ENCODE assay signal across 1 cellular context in the genomic region with DNA sequence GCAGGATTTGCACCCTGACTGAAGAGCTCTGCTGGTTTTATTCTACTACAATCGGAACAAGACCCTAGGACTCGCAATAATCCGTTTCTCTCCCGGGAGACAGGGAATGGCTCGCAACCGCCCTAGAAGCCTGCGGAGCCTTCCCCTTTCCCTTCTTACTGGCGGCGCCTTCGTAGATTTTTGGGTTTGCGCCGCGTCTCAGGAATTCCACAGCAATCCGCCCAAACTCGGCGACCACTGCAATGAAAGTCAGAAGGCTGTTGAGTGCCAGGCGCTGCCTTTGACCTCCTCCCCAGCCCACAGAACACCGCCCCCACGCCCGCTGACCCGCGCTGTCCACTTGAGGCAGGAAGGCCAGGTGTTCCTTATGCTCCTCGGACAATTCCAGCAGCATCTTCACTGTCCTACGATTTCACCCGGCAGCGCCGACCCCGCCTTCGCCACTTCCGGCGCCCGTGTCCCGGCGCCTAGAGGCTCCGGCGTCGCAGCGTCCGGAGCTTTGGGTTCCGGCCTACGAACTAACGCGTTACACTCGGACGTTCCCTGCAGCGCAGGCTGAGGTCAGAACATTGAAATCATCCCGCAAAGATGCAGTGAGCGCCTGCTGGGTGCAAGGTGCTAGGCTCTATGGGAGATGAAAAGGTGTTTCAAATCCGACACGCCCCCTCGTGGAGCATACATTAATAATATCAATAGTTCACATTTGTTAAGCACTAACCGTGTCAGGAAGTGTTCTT.
TF ChIP-seq lines count a peak whose summit lies in the region.

A gene (minus strand): TSS at position 439 of the 737 bp plus-strand sequence. CDS start 45 bp downstream, at position 394.

TF ChIP-seq in HepG2, 621 proteins besides CTCF, POLR2A, EP300 and RAD21 (continued from another document and continues in another):
- TF ChIP-seq, protein P1, sequence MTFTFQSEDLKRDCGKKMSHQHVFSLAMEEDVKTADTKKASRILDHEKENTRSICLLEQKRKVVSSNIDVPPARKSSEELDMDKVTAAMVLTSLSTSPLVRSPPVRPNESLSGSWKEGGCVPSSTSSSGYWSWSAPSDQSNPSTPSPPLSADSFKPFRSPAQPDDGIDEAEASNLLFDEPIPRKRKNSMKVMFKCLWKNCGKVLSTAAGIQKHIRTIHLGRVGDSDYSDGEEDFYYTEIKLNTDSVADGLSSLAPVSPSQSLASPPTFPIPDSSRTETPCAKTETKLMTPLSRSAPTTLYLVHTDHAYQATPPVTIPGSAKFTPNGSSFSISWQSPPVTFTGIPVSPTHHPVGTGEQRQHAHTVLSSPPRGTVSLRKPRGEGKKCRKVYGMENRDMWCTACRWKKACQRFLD (CRISPR knock-in tag; IDR thresholded peaks at IDR 0.05; ENCODE audit: borderline replicate concordance): 0 out of 2 replicates have a peak, but pooled peaks have one; percentile 53
- TF ChIP-seq ZNF224 (CRISPR knock-in tag; IDR thresholded peaks at IDR 0.05) (no peak), ZNF180 (CRISPR knock-in tag; IDR thresholded peaks at IDR 0.05; ENCODE audit: borderline replicate concordance, low read depth) (no peak), ZNF558 (CRISPR knock-in tag; IDR thresholded peaks at IDR 0.05; ENCODE audit: borderline replicate concordance) (0 out of 2 replicates have a peak, but pooled peaks have one; percentile 67), MLLT10 (CRISPR knock-in tag; IDR thresholded peaks at IDR 0.05) (no peak), MED8 (CRISPR knock-in tag; IDR thresholded peaks at IDR 0.05; ENCODE audit: insufficient replicate concordance) (peak; percentile 85), RFXAP (CRISPR knock-in tag; IDR thresholded peaks at IDR 0.05; ENCODE audit: borderline replicate concordance) (peak; percentile 90; the same call in 1 of the 2 replicates), GFI1 (CRISPR knock-in tag; IDR thresholded peaks at IDR 0.05; ENCODE audit: borderline replicate concordance) (peak; percentile 47; the same call in 1 of the 2 replicates), GATA4 (IDR thresholded peaks at IDR 0.05; ENCODE audit: borderline replicate concordance, low read depth) (0 out of 2 replicates have a peak, but pooled peaks have one; percentile 32), MEF2D (CRISPR knock-in tag; IDR thresholded peaks at IDR 0.05) (peak; percentile 77; the same call in 1 of the 2 replicates), ZFP36 (IDR thresholded peaks at IDR 0.05; ENCODE audit: borderline replicate concordance, low read depth, low read length, partially characterized antibody) (peak; percentile 38), NFIB (CRISPR knock-in tag; IDR thresholded peaks at IDR 0.05; ENCODE audit: borderline replicate concordance) (no peak), IRF2 (CRISPR knock-in tag; IDR thresholded peaks at IDR 0.05) (peak; percentile 96), TAF15 (IDR thresholded peaks at IDR 0.05; ENCODE audit: low read depth, low read length, poor library complexity, severe bottlenecking) (no peak), MZF1 (CRISPR knock-in tag; IDR thresholded peaks at IDR 0.05; ENCODE audit: borderline replicate concordance) (no peak), ZNF264 (CRISPR knock-in tag; IDR thresholded peaks at IDR 0.05) (peak; percentile 94), NFYB (CRISPR knock-in tag; IDR thresholded peaks at IDR 0.05) (peak; percentile 16; the same call in 1 of the 2 replicates), ZNF607 (CRISPR knock-in tag; IDR thresholded peaks at IDR 0.05; ENCODE audit: borderline replicate concordance) (peak; percentile 85; the same call in 1 of the 2 replicates), FOXA3 (CRISPR knock-in tag; IDR thresholded peaks at IDR 0.05) (peak; percentile 81), ZFP41 (CRISPR knock-in tag; IDR thresholded peaks at IDR 0.05; ENCODE audit: borderline replicate concordance) (0 out of 2 replicates have a peak, but pooled peaks have one; percentile 55), HIVEP1 (CRISPR knock-in tag; IDR thresholded peaks at IDR 0.05) (peak; percentile 82), ESRRA (CRISPR knock-in tag; IDR thresholded peaks at IDR 0.05; ENCODE audit: low read depth) (peak; percentile 50; the same call in 1 of the 2 replicates)
- TF ChIP-seq, protein P2, sequence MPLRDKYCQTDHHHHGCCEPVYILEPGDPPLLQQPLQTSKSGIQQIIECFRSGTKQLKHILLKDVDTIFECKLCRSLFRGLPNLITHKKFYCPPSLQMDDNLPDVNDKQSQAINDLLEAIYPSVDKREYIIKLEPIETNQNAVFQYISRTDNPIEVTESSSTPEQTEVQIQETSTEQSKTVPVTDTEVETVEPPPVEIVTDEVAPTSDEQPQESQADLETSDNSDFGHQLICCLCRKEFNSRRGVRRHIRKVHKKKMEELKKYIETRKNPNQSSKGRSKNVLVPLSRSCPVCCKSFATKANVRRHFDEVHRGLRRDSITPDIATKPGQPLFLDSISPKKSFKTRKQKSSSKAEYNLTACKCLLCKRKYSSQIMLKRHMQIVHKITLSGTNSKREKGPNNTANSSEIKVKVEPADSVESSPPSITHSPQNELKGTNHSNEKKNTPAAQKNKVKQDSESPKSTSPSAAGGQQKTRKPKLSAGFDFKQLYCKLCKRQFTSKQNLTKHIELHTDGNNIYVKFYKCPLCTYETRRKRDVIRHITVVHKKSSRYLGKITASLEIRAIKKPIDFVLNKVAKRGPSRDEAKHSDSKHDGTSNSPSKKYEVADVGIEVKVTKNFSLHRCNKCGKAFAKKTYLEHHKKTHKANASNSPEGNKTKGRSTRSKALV (CRISPR knock-in tag; IDR thresholded peaks at IDR 0.05): peak; percentile 91
- TF ChIP-seq, protein P3, sequence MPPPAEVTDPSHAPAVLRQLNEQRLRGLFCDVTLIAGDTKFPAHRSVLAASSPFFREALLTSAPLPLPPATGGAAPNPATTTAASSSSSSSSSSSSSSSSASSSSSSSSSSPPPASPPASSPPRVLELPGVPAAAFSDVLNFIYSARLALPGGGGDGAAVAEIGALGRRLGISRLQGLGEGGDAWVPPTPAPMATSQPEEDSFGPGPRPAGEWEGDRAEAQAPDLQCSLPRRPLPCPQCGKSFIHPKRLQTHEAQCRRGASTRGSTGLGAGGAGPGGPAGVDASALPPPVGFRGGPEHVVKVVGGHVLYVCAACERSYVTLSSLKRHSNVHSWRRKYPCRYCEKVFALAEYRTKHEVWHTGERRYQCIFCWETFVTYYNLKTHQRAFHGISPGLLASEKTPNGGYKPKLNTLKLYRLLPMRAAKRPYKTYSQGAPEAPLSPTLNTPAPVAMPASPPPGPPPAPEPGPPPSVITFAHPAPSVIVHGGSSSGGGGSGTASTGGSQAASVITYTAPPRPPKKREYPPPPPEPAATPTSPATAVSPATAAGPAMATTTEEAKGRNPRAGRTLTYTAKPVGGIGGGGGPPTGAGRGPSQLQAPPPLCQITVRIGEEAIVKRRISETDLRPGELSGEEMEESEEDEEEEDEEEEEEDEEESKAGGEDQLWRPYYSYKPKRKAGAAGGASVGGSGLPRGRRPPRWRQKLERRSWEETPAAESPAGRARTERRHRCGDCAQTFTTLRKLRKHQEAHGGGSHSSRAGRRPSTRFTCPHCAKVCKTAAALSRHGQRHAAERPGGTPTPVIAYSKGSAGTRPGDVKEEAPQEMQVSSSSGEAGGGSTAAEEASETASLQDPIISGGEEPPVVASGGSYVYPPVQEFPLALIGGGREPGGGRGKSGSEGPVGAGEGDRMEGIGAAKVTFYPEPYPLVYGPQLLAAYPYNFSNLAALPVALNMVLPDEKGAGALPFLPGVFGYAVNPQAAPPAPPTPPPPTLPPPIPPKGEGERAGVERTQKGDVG (CRISPR knock-in tag; IDR thresholded peaks at IDR 0.05; ENCODE audit: borderline replicate concordance): peak; percentile 91
- TF ChIP-seq, protein P4, sequence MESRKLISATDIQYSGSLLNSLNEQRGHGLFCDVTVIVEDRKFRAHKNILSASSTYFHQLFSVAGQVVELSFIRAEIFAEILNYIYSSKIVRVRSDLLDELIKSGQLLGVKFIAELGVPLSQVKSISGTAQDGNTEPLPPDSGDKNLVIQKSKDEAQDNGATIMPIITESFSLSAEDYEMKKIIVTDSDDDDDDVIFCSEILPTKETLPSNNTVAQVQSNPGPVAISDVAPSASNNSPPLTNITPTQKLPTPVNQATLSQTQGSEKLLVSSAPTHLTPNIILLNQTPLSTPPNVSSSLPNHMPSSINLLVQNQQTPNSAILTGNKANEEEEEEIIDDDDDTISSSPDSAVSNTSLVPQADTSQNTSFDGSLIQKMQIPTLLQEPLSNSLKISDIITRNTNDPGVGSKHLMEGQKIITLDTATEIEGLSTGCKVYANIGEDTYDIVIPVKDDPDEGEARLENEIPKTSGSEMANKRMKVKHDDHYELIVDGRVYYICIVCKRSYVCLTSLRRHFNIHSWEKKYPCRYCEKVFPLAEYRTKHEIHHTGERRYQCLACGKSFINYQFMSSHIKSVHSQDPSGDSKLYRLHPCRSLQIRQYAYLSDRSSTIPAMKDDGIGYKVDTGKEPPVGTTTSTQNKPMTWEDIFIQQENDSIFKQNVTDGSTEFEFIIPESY (CRISPR knock-in tag; IDR thresholded peaks at IDR 0.05): peak; percentile 80; the same call in 1 of the 2 replicates
- TF ChIP-seq, protein P5, sequence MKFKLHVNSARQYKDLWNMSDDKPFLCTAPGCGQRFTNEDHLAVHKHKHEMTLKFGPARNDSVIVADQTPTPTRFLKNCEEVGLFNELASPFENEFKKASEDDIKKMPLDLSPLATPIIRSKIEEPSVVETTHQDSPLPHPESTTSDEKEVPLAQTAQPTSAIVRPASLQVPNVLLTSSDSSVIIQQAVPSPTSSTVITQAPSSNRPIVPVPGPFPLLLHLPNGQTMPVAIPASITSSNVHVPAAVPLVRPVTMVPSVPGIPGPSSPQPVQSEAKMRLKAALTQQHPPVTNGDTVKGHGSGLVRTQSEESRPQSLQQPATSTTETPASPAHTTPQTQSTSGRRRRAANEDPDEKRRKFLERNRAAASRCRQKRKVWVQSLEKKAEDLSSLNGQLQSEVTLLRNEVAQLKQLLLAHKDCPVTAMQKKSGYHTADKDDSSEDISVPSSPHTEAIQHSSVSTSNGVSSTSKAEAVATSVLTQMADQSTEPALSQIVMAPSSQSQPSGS (CRISPR knock-in tag; IDR thresholded peaks at IDR 0.05): peak; percentile 95
- TF ChIP-seq, protein P6, sequence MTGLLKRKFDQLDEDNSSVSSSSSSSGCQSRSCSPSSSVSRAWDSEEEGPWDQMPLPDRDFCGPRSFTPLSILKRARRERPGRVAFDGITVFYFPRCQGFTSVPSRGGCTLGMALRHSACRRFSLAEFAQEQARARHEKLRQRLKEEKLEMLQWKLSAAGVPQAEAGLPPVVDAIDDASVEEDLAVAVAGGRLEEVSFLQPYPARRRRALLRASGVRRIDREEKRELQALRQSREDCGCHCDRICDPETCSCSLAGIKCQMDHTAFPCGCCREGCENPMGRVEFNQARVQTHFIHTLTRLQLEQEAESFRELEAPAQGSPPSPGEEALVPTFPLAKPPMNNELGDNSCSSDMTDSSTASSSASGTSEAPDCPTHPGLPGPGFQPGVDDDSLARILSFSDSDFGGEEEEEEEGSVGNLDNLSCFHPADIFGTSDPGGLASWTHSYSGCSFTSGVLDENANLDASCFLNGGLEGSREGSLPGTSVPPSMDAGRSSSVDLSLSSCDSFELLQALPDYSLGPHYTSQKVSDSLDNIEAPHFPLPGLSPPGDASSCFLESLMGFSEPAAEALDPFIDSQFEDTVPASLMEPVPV (CRISPR knock-in tag; IDR thresholded peaks at IDR 0.05): peak; percentile 76; the same call in 1 of the 2 replicates
- TF ChIP-seq, protein P7, sequence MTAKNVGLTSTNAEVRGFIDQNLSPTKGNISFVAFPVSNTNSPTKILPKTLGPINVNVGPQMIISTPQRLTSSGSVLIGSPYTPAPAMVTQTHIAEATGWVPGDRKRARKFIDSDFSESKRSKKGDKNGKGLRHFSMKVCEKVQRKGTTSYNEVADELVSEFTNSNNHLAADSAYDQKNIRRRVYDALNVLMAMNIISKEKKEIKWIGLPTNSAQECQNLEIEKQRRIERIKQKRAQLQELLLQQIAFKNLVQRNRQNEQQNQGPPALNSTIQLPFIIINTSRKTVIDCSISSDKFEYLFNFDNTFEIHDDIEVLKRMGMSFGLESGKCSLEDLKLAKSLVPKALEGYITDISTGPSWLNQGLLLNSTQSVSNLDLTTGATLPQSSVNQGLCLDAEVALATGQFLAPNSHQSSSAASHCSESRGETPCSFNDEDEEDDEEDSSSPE (CRISPR knock-in tag; IDR thresholded peaks at IDR 0.05): peak; percentile 79
- TF ChIP-seq, protein P8, sequence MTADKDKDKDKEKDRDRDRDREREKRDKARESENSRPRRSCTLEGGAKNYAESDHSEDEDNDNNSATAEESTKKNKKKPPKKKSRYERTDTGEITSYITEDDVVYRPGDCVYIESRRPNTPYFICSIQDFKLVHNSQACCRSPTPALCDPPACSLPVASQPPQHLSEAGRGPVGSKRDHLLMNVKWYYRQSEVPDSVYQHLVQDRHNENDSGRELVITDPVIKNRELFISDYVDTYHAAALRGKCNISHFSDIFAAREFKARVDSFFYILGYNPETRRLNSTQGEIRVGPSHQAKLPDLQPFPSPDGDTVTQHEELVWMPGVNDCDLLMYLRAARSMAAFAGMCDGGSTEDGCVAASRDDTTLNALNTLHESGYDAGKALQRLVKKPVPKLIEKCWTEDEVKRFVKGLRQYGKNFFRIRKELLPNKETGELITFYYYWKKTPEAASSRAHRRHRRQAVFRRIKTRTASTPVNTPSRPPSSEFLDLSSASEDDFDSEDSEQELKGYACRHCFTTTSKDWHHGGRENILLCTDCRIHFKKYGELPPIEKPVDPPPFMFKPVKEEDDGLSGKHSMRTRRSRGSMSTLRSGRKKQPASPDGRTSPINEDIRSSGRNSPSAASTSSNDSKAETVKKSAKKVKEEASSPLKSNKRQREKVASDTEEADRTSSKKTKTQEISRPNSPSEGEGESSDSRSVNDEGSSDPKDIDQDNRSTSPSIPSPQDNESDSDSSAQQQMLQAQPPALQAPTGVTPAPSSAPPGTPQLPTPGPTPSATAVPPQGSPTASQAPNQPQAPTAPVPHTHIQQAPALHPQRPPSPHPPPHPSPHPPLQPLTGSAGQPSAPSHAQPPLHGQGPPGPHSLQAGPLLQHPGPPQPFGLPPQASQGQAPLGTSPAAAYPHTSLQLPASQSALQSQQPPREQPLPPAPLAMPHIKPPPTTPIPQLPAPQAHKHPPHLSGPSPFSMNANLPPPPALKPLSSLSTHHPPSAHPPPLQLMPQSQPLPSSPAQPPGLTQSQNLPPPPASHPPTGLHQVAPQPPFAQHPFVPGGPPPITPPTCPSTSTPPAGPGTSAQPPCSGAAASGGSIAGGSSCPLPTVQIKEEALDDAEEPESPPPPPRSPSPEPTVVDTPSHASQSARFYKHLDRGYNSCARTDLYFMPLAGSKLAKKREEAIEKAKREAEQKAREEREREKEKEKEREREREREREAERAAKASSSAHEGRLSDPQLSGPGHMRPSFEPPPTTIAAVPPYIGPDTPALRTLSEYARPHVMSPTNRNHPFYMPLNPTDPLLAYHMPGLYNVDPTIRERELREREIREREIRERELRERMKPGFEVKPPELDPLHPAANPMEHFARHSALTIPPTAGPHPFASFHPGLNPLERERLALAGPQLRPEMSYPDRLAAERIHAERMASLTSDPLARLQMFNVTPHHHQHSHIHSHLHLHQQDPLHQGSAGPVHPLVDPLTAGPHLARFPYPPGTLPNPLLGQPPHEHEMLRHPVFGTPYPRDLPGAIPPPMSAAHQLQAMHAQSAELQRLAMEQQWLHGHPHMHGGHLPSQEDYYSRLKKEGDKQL (CRISPR knock-in tag; IDR thresholded peaks at IDR 0.05; ENCODE audit: low read depth): 0 out of 2 replicates have a peak, but pooled peaks have one; percentile 51
- TF ChIP-seq, protein P9, sequence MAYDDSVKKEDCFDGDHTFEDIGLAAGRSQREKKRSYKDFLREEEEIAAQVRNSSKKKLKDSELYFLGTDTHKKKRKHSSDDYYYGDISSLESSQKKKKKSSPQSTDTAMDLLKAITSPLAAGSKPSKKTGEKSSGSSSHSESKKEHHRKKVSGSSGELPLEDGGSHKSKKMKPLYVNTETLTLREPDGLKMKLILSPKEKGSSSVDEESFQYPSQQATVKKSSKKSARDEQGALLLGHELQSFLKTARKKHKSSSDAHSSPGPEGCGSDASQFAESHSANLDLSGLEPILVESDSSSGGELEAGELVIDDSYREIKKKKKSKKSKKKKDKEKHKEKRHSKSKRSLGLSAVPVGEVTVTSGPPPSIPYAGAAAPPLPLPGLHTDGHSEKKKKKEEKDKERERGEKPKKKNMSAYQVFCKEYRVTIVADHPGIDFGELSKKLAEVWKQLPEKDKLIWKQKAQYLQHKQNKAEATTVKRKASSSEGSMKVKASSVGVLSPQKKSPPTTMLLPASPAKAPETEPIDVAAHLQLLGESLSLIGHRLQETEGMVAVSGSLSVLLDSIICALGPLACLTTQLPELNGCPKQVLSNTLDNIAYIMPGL (CRISPR knock-in tag; IDR thresholded peaks at IDR 0.05; ENCODE audit: borderline replicate concordance in 1 of 2, low read depth in 1 of 2): peak; percentile 94
